1 cellular context compared by ENCODE assay signal in the genomic region with DNA sequence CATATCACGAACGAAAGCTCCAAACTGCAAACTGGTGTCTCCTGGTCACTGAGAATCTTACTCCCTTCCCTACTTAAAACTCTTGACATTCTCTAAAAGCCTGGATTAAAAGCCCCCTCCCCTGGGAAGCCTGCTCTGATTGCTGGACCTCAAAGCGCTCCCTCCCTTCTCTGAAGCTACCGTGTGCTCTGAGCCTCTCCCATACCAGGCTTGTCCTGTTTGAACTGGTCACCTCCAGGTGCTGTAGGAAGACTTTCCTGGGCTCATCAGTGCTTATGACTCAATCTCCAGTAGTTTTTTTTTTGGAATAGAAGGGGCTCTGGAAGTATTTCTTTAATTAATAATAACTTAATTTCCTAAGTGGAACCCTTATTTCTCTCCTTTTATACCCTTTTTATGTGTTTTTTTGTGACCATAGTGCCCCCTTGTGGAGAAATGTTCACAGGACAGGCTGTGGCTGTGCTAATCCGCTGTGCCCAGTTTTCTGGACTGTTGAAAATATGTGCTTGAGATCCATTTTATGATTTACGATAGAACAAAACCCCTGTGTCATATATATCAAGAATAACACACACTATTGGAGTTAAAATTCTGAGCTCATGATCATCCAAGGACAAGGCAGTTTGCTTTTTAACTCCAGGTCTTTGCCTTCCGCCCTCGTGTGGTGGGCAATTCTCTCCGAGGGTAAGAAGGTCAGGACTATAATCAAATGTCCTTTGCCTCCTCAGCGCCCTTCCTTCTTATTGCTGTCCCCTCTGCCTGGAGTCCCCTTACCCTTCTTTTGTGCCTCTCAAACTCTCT.
TF ChIP-seq lines count a peak whose summit lies in the region.

No MANE protein-coding gene starts in this region.

TF ChIP-seq in HEK293, 187 proteins besides CTCF, POLR2A, EP300 and RAD21 (continued from another document):
- TF ChIP-seq, protein P1, sequence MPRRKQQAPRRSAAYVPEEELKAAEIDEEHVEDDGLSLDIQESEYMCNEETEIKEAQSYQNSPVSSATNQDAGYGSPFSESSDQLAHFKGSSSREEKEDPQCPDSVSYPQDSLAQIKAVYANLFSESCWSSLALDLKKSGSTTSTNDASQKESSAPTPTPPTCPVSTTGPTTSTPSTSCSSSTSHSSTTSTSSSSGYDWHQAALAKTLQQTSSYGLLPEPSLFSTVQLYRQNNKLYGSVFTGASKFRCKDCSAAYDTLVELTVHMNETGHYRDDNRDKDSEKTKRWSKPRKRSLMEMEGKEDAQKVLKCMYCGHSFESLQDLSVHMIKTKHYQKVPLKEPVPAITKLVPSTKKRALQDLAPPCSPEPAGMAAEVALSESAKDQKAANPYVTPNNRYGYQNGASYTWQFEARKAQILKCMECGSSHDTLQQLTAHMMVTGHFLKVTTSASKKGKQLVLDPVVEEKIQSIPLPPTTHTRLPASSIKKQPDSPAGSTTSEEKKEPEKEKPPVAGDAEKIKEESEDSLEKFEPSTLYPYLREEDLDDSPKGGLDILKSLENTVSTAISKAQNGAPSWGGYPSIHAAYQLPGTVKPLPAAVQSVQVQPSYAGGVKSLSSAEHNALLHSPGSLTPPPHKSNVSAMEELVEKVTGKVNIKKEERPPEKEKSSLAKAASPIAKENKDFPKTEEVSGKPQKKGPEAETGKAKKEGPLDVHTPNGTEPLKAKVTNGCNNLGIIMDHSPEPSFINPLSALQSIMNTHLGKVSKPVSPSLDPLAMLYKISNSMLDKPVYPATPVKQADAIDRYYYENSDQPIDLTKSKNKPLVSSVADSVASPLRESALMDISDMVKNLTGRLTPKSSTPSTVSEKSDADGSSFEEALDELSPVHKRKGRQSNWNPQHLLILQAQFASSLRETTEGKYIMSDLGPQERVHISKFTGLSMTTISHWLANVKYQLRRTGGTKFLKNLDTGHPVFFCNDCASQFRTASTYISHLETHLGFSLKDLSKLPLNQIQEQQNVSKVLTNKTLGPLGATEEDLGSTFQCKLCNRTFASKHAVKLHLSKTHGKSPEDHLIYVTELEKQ (tag by site-specific recombination; IDR thresholded peaks at IDR 0.05; ENCODE audit: borderline replicate concordance), result no peak
